Comparison of ENCODE assay signal across 8 cellular contexts in the genomic region with DNA sequence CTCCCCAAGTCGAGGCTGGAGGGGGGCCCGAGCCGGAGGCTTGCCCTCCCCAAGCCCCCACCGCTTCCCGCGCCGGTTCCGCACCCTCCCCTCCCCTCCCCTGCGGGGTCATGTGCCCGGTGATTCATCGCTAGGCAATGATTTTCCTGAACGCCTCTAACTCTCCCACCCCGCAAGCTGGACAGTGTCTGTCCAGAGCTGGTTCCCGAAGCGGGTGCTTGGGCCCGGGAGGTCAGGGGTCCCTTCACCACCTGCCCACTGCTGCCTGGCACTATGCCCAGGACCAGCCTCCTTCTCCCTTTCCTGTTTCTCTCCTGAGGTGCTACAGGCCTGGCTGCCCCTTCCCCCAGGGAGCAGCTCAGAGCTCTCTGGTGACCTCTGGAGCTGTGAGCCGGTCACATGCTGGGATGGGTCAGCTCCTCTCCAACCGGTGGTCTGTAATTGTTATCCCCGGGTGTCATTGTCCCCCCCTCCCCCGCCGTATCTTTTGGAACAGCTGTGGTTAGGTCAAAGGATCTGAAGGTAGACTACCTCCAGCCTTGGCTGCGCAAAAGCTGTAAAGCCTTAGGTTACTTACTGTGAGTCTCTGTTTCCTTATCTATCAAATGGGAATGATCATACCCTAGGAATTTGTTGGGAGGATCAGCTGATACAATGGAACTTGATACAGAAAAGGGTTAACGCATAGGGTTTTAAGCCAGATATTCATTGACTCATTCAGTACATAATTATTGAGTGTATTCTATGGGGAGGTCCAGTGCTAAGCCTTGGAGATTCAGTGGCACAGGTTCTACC. TPM values are rescaled to one million over a fixed set of nuclear protein-coding genes. Genes with fewer than 3 reads are reported as not detected.
DNase-seq lines count a peak whose midpoint lies in the region; ATAC-seq and TF ChIP-seq lines count a peak whose summit lies in the region.

No MANE protein-coding gene starts in this region.

- no peaks in the 10 kb centered on the region for H3K9me3 ChIP-seq in SJCRH30 (replicated peaks)

- ATAC-seq in HG03442 (IDR thresholded peaks at IDR 0.05; ENCODE audit: unreplicated experiment) (peak; percentile 5), Right ventricle myocardium inferior (peak; percentile 76), HG03175 (IDR thresholded peaks at IDR 0.05; ENCODE audit: unreplicated experiment) (no peak)

- no peaks in the 10 kb centered on the region for H3K27me3 ChIP-seq in SJCRH30

- DNase-seq in GM10266 (ENCODE audit: extremely low spot score) = peak; percentile 36
- DNase-seq in SJCRH30 = peak; percentile 56 to 65
- peak; percentile 84 for DNase-seq in Right ventricle myocardium inferior (ENCODE audit: missing footprints)
- peak in 50 of 56 donors; percentile 8 to 88 (median 48) for DNase-seq in nucleus accumbens (lab: John Stamatoyannopoulos, UW)

- peak overlapping the region; percentile 85 for H3K4me3 ChIP-seq in SJCRH30
- peak overlapping the region; percentile 86 for H3K4me3 ChIP-seq in urinary bladder (ENCODE audit: low read depth, low read length)

- H3K36me3 ChIP-seq in SJCRH30 = 0 out of 2 replicates have a peak, but pooled peaks cover 2% of the 10 kb centered on the region
- no peaks in the 10 kb centered on the region for H3K36me3 ChIP-seq in urinary bladder (ENCODE audit: insufficient read depth)

- peak overlapping the region; percentile 53 for H3K27ac ChIP-seq in SJCRH30
- peak overlapping the region; percentile 35 for H3K27ac ChIP-seq in adipose tissue (ENCODE audit: low read depth, low read length)
- peak overlapping the region; percentile 92 for H3K27ac ChIP-seq in urinary bladder (ENCODE audit: low read depth)

- WGBS in adipose tissue, 3 donors = 4 to 8% (median 7%) methylated on average over 23 of the region's 23 CpGs
- WGBS in urinary bladder = 7% methylated on average over 23 of the region's 23 CpGs

- intact Hi-C loops in Right ventricle myocardium inferior (cut with DNase I) = loop anchor here (2.0 to 5.0 kb wide), 2 partner anchors 55 to 89 kb away; partner anchors contain the start of genes MRPL16 and PATL1

- TF ChIP-seq CTCF in GM10266 (IDR thresholded peaks at IDR 0.05; ENCODE audit: control insufficient read depth, insufficient read depth, low read depth, missing control alignments) = no peak

- H3K4me1 ChIP-seq in SJCRH30 = peaks cover 6% of the 10 kb centered on the region
- H3K4me1 ChIP-seq in urinary bladder (ENCODE audit: insufficient read depth) = no peaks in the 10 kb centered on the region

RNA-seq across cellular contexts. Expression of gene STX3, which starts 0.7 kb away (rescaled TPM):
- 50.6 and 52.6 TPM in 2 replicates for total RNA-seq in SJCRH30 (2014; rRNA removed; shearing (Covaris generic))
- polyA plus RNA-seq in adipose tissue = 10 to 100 TPM; 10.0 to 11.7 (median 11.4) TPM
- 8.4 TPM for total RNA-seq in Right ventricle myocardium inferior
- 11.9 TPM for total RNA-seq in urinary bladder
- polyA plus RNA-seq in urinary bladder = 14.2 TPM

RNA-seq across cellular contexts. Expression of gene OR10V1, which starts 42.3 kb away (rescaled TPM):
- total RNA-seq in SJCRH30 (2014; rRNA removed; shearing (Covaris generic)) = not detected in 2 replicates
- polyA plus RNA-seq in adipose tissue = not detected
- not detected for total RNA-seq in Right ventricle myocardium inferior
- not detected for total RNA-seq in urinary bladder
- polyA plus RNA-seq in urinary bladder = not detected

RNA-seq across cellular contexts. Expression of gene MRPL16, which starts 54.7 kb away (rescaled TPM):
- total RNA-seq in SJCRH30 (2014; rRNA removed; shearing (Covaris generic)) = 59.4 and 66.1 TPM in 2 replicates
- polyA plus RNA-seq in adipose tissue (10 to 100 TPM; 32.5 to 54.1 (median 52.7) TPM), urinary bladder (49.9 TPM)
- total RNA-seq in Right ventricle myocardium inferior (92.9 TPM), urinary bladder (24.0 TPM)

Comparison
In these comparisons a context has a peak if more than half of its experiments do, and no peak if none do; other contexts are left out.
1. H3K27ac ChIP-seq: peak in every context shown above with its lines; median percentile 92 in urinary bladder; 53 in SJCRH30; 35 in adipose tissue.